22 cellular contexts compared by ENCODE assay signal in the genomic region with DNA sequence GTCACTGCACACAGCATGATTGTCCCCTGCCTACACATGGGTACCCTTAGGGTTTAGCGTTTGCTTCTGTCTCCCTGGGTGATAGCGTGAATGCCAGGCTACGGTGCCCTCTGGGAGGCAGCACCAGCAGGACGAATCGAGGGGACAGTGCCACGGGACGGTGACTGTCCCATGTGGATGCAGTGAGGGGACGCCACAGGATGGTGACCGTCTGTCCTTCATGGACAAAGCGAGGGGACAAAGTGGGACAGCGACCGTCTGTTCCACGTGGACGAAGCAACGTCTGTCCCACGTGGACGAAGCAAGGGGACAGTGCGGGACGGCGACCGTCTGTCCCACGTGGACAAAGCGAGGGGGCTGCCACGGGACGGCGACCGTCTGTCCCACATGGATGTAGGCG. TPM values are rescaled to one million over a fixed set of nuclear protein-coding genes. Genes with fewer than 3 reads are reported as not detected.
DNase-seq lines count a peak whose midpoint lies in the region; ATAC-seq and TF ChIP-seq lines count a peak whose summit lies in the region.
"Had no signal": no experiment of that assay in that cellular context is flagged by ENCODE, and none has a peak within 500 bp of the region (broad histone marks: within the 10 kb centered on the region; RNA-seq: fewer than 3 reads in every experiment).

No MANE protein-coding gene starts in this region.

- no peak for TF ChIP-seq EP300 in upper lobe of left lung (IDR thresholded peaks at IDR 0.05)

- intact Hi-C loops in Right ventricle myocardium superior (cut with DNase I) (no loop called here), right cardiac atrium (cut with DNase I) (no loop called here), mucosa of descending colon (cut with DNase I, micrococcal nuclease) (no loop called here), spleen (cut with DNase I; ENCODE audit: low total_unique reads) (no loop called here)

- H3K27me3 ChIP-seq in right cardiac atrium (ENCODE audit: control insufficient read depth, insufficient read depth) (no peaks in the 10 kb centered on the region), spleen (replicated peaks in 1 of 7) (no peaks in the 10 kb centered on the region), upper lobe of left lung (no peaks in the 10 kb centered on the region)
- H3K27me3 ChIP-seq: BLaER1 had no signal

- WGBS in right cardiac atrium, result 96% methylated on average over 28 of the region's 28 CpGs
- 94 to 97% (median 96%) methylated on average over 28 of the region's 28 CpGs for WGBS in spleen, 5 donors
- 95 to 96% methylated on average over 14 to 28 of the region's 28 CpGs for WGBS in upper lobe of left lung, 2 donors

- no peaks in the 10 kb centered on the region for H3K4me1 ChIP-seq in right cardiac atrium (ENCODE audit: control insufficient read depth, insufficient read depth, low read length)
- no peaks in the 10 kb centered on the region for H3K4me1 ChIP-seq in mucosa of descending colon (ENCODE audit: low read depth)
- H3K4me1 ChIP-seq in spleen, result no peaks in the 10 kb centered on the region
- no peaks in the 10 kb centered on the region for H3K4me1 ChIP-seq in upper lobe of left lung
- H3K4me1 ChIP-seq: BLaER1 had no signal

- H3K4me3 ChIP-seq in right cardiac atrium (ENCODE audit: low read length) (no peak overlapping the region), mucosa of descending colon (no peak overlapping the region), spleen (no peak overlapping the region), upper lobe of left lung (no peak overlapping the region)
- H3K4me3 ChIP-seq: BLaER1, GM12878, GM23248 had no signal

- H3K36me3 Mint-ChIP-seq in chondrocyte (ENCODE audit: low read depth), result peaks cover 37% of the 10 kb centered on the region

- H3K4me3 Mint-ChIP-seq in chondrocyte (ENCODE audit: unreplicated experiment), result no peak overlapping the region
- H3K4me3 Mint-ChIP-seq: B cell; CD4-positive, CD25-positive, alpha-beta regulatory T cell; CD8-positive, alpha-beta memory T cell had no signal

- H3K4me1 Mint-ChIP-seq in chondrocyte (ENCODE audit: low read depth), result no peaks in the 10 kb centered on the region
- H3K4me1 Mint-ChIP-seq: B cell had no signal

- ATAC-seq in Right ventricle myocardium superior (ENCODE audit: poor library complexity) (no peak), right cardiac atrium (no peak), mucosa of descending colon (peak; percentile 17), HG03095 (IDR thresholded peaks at IDR 0.05; ENCODE audit: unreplicated experiment) (no peak), upper lobe of left lung (ENCODE audit: low FRiP score in 2 of 2) (no peak), HG03457 (IDR thresholded peaks at IDR 0.05; ENCODE audit: unreplicated experiment) (no peak)
- ATAC-seq: GM12878 had no signal

- no peaks in the 10 kb centered on the region for H3K9me3 Mint-ChIP-seq in chondrocyte (ENCODE audit: low read depth)
- H3K9me3 Mint-ChIP-seq: CD8-positive, alpha-beta memory T cell had no signal

- H3K36me3 ChIP-seq in mucosa of descending colon (ENCODE audit: low read depth) (no peaks in the 10 kb centered on the region), spleen (peaks cover 6 to 100% (median 67%) of the 10 kb centered on the region in 6 donors), upper lobe of left lung (peaks cover 16 to 93% (median 63%) of the 10 kb centered on the region in 4 donors)

- DNase-seq in Right ventricle myocardium superior (peak; percentile 21), right cardiac atrium (no peak), chondrocyte (ENCODE audit: low spot score) (peak; percentile 86), mucosa of descending colon (no peak), spleen (peak; percentile 58), upper lobe of left lung (no peak)
- DNase-seq: CD4-positive, CD25-positive, alpha-beta regulatory T cell; DMS 273 treated with DMSO at 0.1 percent for 48 hours; DMS79; EL; GDM1; GM23248; H7; HCEC 1CT had no signal

- TF ChIP-seq CTCF in chondrocyte (IDR thresholded peaks at IDR 0.05) (no peak), mucosa of descending colon (IDR thresholded peaks at IDR 0.05) (no peak), spleen (IDR thresholded peaks at IDR 0.05 in 8 of 11, conservative IDR thresholded peaks at IDR 0.05 in 3 of 11) (no peak), upper lobe of left lung (IDR thresholded peaks at IDR 0.05) (no peak)

- H3K27ac ChIP-seq in right cardiac atrium (ENCODE audit: low read length) (no peak overlapping the region), spleen (no peak overlapping the region), upper lobe of left lung (no peak overlapping the region)
- H3K27ac ChIP-seq: 22Rv1, BLaER1, C4-2B, GM23248 had no signal

- no peak for TF ChIP-seq POLR2A in spleen (IDR thresholded peaks at IDR 0.05)
- TF ChIP-seq POLR2A in upper lobe of left lung (IDR thresholded peaks at IDR 0.05), result no peak

- no peaks in the 10 kb centered on the region for H3K27me3 Mint-ChIP-seq in chondrocyte (ENCODE audit: low read depth)
- H3K27me3 Mint-ChIP-seq: B cell; CD4-positive, CD25-positive, alpha-beta regulatory T cell; CD8-positive, alpha-beta memory T cell had no signal

- H3K27ac Mint-ChIP-seq in chondrocyte (ENCODE audit: unreplicated experiment), result no peak overlapping the region
- H3K27ac Mint-ChIP-seq: B cell; CD4-positive, CD25-positive, alpha-beta regulatory T cell had no signal

- H3K9me3 ChIP-seq in right cardiac atrium (ENCODE audit: control insufficient read depth, low read length) (no peaks in the 10 kb centered on the region), mucosa of descending colon (no peaks in the 10 kb centered on the region), spleen (no peaks in the 10 kb centered on the region), upper lobe of left lung (no peaks in the 10 kb centered on the region)

RNA-seq across cellular contexts. Expression of gene CTDP1, which starts 25.7 kb away (rescaled TPM):
- 8.7 TPM for total RNA-seq in Right ventricle myocardium superior
- total RNA-seq in right cardiac atrium, result 10 to 100 TPM in 2 of 4 donors, 1 to 10 TPM in 2; 9.6 to 11.5 (median 10.1) TPM
- 7.1 TPM for polyA plus RNA-seq in right cardiac atrium
- total RNA-seq in chondrocyte, result 20.0 to 21.0 TPM (median 20.9 TPM) in 3 replicates
- total RNA-seq in mucosa of descending colon, result 10 to 100 TPM; 28.6 to 37.4 (median 30.1) TPM
- total RNA-seq in spleen, result 10 to 100 TPM; 24.5 to 54.6 (median 30.5) TPM
- 10 to 100 TPM; 13.6 to 20.8 (median 18.0) TPM for polyA plus RNA-seq in spleen
- 10 to 100 TPM; 21.3 to 44.7 (median 29.7) TPM for total RNA-seq in upper lobe of left lung

Comparison
In these comparisons a context has a peak if more than half of its experiments do, and no peak if none do; other contexts are left out.
1. DNase-seq: peak in Right ventricle myocardium superior (single experiment), chondrocyte (single experiment) and spleen (single experiment); none in right cardiac atrium (0 of 3), mucosa of descending colon (0 of 3) and upper lobe of left lung (0 of 2).